28 cellular contexts compared by ENCODE assay signal in genomic region chr15:60791216-60791615, GRCh38.
DNase-seq lines count a peak whose midpoint lies in the region; ATAC-seq, FAIRE-seq and TF ChIP-seq lines count a peak whose summit lies in the region.
"Had no signal": no experiment of that assay in that cellular context is flagged by ENCODE, and none has a peak within 500 bp of the region (broad histone marks: within the 10 kb centered on the region; RNA-seq: fewer than 3 reads in every experiment).

No MANE protein-coding gene starts in this region.

- 81% methylated on average over 1 of the region's 1 CpG for WGBS in suprapubic skin

- H3K36me3 Mint-ChIP-seq in T-helper 17 cell (ENCODE audit: low read depth) (no peaks in the 10 kb centered on the region), astrocyte (ENCODE audit: low read depth, unreplicated experiment) (peaks cover 2% of the 10 kb centered on the region)
- H3K36me3 Mint-ChIP-seq in activated T-helper 17 cell treated with anti-CD3 and anti-CD28 coated beads, Interleukin-2, amount 50 U/mL, for 72 hours (ENCODE audit: low read depth): peaks cover 18% of the 10 kb centered on the region
- peaks cover 28% of the 10 kb centered on the region for H3K36me3 Mint-ChIP-seq in activated CD4-positive, alpha-beta T cell treated with anti-CD3 and anti-CD28 coated beads, Interleukin-2, amount 10 ng/mL, durations not matched to agents 7 days and 5 days (ENCODE audit: low read depth)
- H3K36me3 Mint-ChIP-seq: CD14-positive monocyte had no signal

- peaks cover 5% of the 10 kb centered on the region for H3K9me3 Mint-ChIP-seq in activated T-helper 17 cell treated with anti-CD3 and anti-CD28 coated beads, Interleukin-2, amount 50 U/mL, for 72 hours
- H3K9me3 Mint-ChIP-seq in astrocyte (ENCODE audit: unreplicated experiment): peaks cover 13% of the 10 kb centered on the region
- H3K9me3 Mint-ChIP-seq in activated CD4-positive, alpha-beta T cell treated with anti-CD3 and anti-CD28 coated beads, Interleukin-2, amount 10 ng/mL, durations not matched to agents 7 days and 5 days: peaks cover 28% of the 10 kb centered on the region

- H3K4me1 ChIP-seq in astrocyte (ENCODE audit: insufficient read depth, low read length) (no peaks in the 10 kb centered on the region), suprapubic skin (peaks cover 23% of the 10 kb centered on the region)
- H3K4me1 ChIP-seq: BE2C, BLaER1 had no signal

- H3K4me1 Mint-ChIP-seq in T-helper 17 cell (peaks cover 41% of the 10 kb centered on the region), astrocyte (ENCODE audit: low read depth, unreplicated experiment) (no peaks in the 10 kb centered on the region)
- H3K4me1 Mint-ChIP-seq in activated T-helper 17 cell treated with anti-CD3 and anti-CD28 coated beads, Interleukin-2, amount 50 U/mL, for 72 hours: peaks cover 56% of the 10 kb centered on the region
- H3K4me1 Mint-ChIP-seq in activated CD4-positive, alpha-beta T cell treated with anti-CD3 and anti-CD28 coated beads, Interleukin-2, amount 10 ng/mL, durations not matched to agents 7 days and 5 days: peaks cover 21% of the 10 kb centered on the region
- H3K4me1 Mint-ChIP-seq: CD14-positive monocyte had no signal

- H2AFZ ChIP-seq in astrocyte (ENCODE audit: low read depth, low read length): no peak overlapping the region

- TF ChIP-seq EP300 in suprapubic skin (IDR thresholded peaks at IDR 0.05): no peak

- no peak for ATAC-seq in T-helper 17 cell
- ATAC-seq in activated T-helper 17 cell treated with anti-CD3 and anti-CD28 coated beads, Interleukin-2, amount 50 U/mL, for 72 hours (replicated peaks): no peak
- ATAC-seq: GM12878 had no signal

- H3K27ac ChIP-seq in astrocyte (ENCODE audit: low read depth, low read length): no peak overlapping the region
- peak overlapping the region; percentile 61 for H3K27ac ChIP-seq in suprapubic skin
- H3K27ac ChIP-seq: BLaER1 had no signal

- FAIRE-seq in astrocyte (lab: Jason Lieb, UNC): no peak
- FAIRE-seq: A204.1, GM12892, GM18507 had no signal

- in situ Hi-C loops in KBM-7 (cut with MboI; ENCODE audit: low pct_unique_long_range_greater_than_20kb, low sequenced_read_pairs): no loop called here

- H3K9ac ChIP-seq in astrocyte (ENCODE audit: low read length): no peak overlapping the region
- H3K9ac ChIP-seq: BLaER1 had no signal

- TF ChIP-seq POLR2A in suprapubic skin (IDR thresholded peaks at IDR 0.05): no peak

- H3K79me2 ChIP-seq in astrocyte (ENCODE audit: insufficient read depth, low read length): no peaks in the 10 kb centered on the region

- POLR2A ChIA-PET in activated CD4-positive, alpha-beta T cell treated with anti-CD3 and anti-CD28 coated beads, Interleukin-2, amount 10 ng/mL, durations not matched to agents 7 days and 5 days (lab: Charles Lee): no interaction called here

- H3K36me3 ChIP-seq in astrocyte (ENCODE audit: insufficient read depth, low read length) (no peaks in the 10 kb centered on the region), suprapubic skin (no peaks in the 10 kb centered on the region)
- H3K36me3 ChIP-seq: BE2C, BLaER1 had no signal

- TF ChIP-seq CTCF in astrocyte (IDR thresholded peaks at IDR 0.05; ENCODE audit: insufficient read depth, low read depth, low read length) (no peak), suprapubic skin (IDR thresholded peaks at IDR 0.05) (no peak)

- H3K27me3 ChIP-seq in astrocyte (ENCODE audit: insufficient read depth, low read length) (no peaks in the 10 kb centered on the region), suprapubic skin (no peaks in the 10 kb centered on the region)
- H3K27me3 ChIP-seq: BE2C, BLaER1 had no signal

- no peaks in the 10 kb centered on the region for H3K27me3 Mint-ChIP-seq in T-helper 17 cell
- H3K27me3 Mint-ChIP-seq in activated T-helper 17 cell treated with anti-CD3 and anti-CD28 coated beads, Interleukin-2, amount 50 U/mL, for 72 hours: no peaks in the 10 kb centered on the region
- H3K27me3 Mint-ChIP-seq in astrocyte (ENCODE audit: low read depth, unreplicated experiment): peaks cover 11% of the 10 kb centered on the region
- peaks cover 1% of the 10 kb centered on the region for H3K27me3 Mint-ChIP-seq in activated CD4-positive, alpha-beta T cell treated with anti-CD3 and anti-CD28 coated beads, Interleukin-2, amount 10 ng/mL, durations not matched to agents 7 days and 5 days
- H3K27me3 Mint-ChIP-seq: CD4-positive, alpha-beta memory T cell; CD4-positive, CD25-positive, alpha-beta regulatory T cell had no signal

- H3K27ac Mint-ChIP-seq in T-helper 17 cell (peak overlapping the region; percentile 14), astrocyte (ENCODE audit: unreplicated experiment) (no peak overlapping the region)
- H3K27ac Mint-ChIP-seq in activated T-helper 17 cell treated with anti-CD3 and anti-CD28 coated beads, Interleukin-2, amount 50 U/mL, for 72 hours: peak overlapping the region; percentile 50
- H3K27ac Mint-ChIP-seq in activated CD4-positive, alpha-beta T cell treated with anti-CD3 and anti-CD28 coated beads, Interleukin-2, amount 10 ng/mL, durations not matched to agents 7 days and 5 days: no peak overlapping the region
- H3K27ac Mint-ChIP-seq: CD14-positive monocyte; CD4-positive, CD25-positive, alpha-beta regulatory T cell had no signal

- no peak overlapping the region for H3K4me2 ChIP-seq in astrocyte (ENCODE audit: low read length)
- H3K4me2 ChIP-seq: BLaER1 had no signal

- DNase-seq in T-helper 17 cell: no peak
- DNase-seq in astrocyte (ENCODE audit: low read depth): peak; percentile 14
- no peak for DNase-seq in suprapubic skin (ENCODE audit: low spot score in 2 of 2)
- DNase-seq in activated CD4-positive, alpha-beta T cell treated with anti-CD3 and anti-CD28 coated beads, Interleukin-2, amount 10 ng/mL, durations not matched to agents 7 days and 5 days: no peak
- no peak for DNase-seq in KBM-7
- DNase-seq in NCI-H2029 treated with DMSO at 0.1 percent for 48 hours (lab: John Stamatoyannopoulos, UW): no peak
- DNase-seq: 8988T; ACHN; BE2C; C1 segment of cervical spinal cord; CD4-positive, alpha-beta memory T cell; CD4-positive, CD25-positive, alpha-beta regulatory T cell; CD8-positive, alpha-beta memory T cell; COR-L47; DMS 273 treated with DMSO at 0.1 percent for 48 hours; DMS153; DMS53; DMS79; DND-41; EL; GDM1 had no signal

- H3K9me3 ChIP-seq in T-helper 17 cell (ENCODE audit: control insufficient read depth, low read length, poor library complexity, severe bottlenecking) (no peaks in the 10 kb centered on the region), astrocyte (ENCODE audit: insufficient read depth, low read depth, low read length) (no peaks in the 10 kb centered on the region), suprapubic skin (no peaks in the 10 kb centered on the region)
- H3K9me3 ChIP-seq: BE2C had no signal

- H3K4me3 Mint-ChIP-seq in T-helper 17 cell: no peak overlapping the region
- peak overlapping the region; percentile 87 for H3K4me3 Mint-ChIP-seq in activated T-helper 17 cell treated with anti-CD3 and anti-CD28 coated beads, Interleukin-2, amount 50 U/mL, for 72 hours
- no peak overlapping the region for H3K4me3 Mint-ChIP-seq in astrocyte (ENCODE audit: unreplicated experiment)
- no peak overlapping the region for H3K4me3 Mint-ChIP-seq in activated CD4-positive, alpha-beta T cell treated with anti-CD3 and anti-CD28 coated beads, Interleukin-2, amount 10 ng/mL, durations not matched to agents 7 days and 5 days
- H3K4me3 Mint-ChIP-seq: CD14-positive monocyte; CD4-positive, CD25-positive, alpha-beta regulatory T cell; CD8-positive, alpha-beta memory T cell had no signal

- no peaks in the 10 kb centered on the region for H4K20me1 ChIP-seq in astrocyte (ENCODE audit: insufficient read depth, low read length)
- H4K20me1 ChIP-seq: BLaER1 had no signal

- H3K4me3 ChIP-seq in astrocyte (ENCODE audit: insufficient read depth, low read depth, low read length) (no peak overlapping the region), suprapubic skin (no peak overlapping the region)
- H3K4me3 ChIP-seq: BLaER1, GM12878 had no signal

- CTCF ChIA-PET in activated CD4-positive, alpha-beta T cell treated with anti-CD3 and anti-CD28 coated beads, Interleukin-2, amount 10 ng/mL, durations not matched to agents 7 days and 5 days (lab: Charles Lee): no interaction called here

Comparison
In these comparisons a context has a peak if more than half of its experiments do, and no peak if none do; other contexts are left out.
1. H3K27ac Mint-ChIP-seq: peak in T-helper 17 cell (single experiment) and activated T-helper 17 cell treated with anti-CD3 and anti-CD28 coated beads, Interleukin-2, amount 50 U/mL, for 72 hours (single experiment); none in astrocyte (single experiment) and activated CD4-positive, alpha-beta T cell treated with anti-CD3 and anti-CD28 coated beads, Interleukin-2, amount 10 ng/mL, durations not matched to agents 7 days and 5 days (single experiment).